Comparison of ENCODE assay signal across 12 cellular contexts in the genomic region with DNA sequence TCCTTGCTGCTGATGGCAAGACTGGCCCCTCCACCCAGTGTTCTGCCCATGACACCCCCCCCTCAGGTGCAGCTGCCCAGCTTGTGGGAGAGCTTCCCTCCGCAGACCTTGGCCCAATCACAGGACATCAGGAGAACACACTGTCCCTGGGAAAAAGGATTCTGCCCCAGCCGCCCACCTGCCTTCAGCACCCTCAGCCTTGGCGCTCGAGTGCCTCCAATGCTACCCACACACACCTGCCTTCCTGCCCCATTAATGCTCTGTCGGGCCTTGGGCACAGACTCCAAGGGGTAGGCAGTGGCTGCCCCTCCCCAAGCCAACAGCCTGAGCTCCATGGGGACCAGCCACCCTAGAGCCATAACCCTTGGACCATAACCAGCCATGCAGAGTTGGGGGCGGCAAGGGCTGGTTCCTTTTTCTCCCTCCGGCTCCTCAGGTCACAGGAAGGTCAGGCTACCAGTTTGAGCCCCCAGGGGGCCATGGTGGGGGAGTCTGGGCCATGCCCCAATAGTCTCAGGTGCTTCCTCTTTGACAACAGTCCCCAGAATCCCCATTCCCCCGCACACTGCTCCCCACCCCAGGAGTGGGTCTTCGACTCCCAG. TPM values are rescaled to one million over a fixed set of nuclear protein-coding genes. Genes with fewer than 3 reads are reported as not detected.
A peak's percentile ranks its signal among the peaks of the same experiment; 100 is the strongest.
DNase-seq lines count a peak whose midpoint lies in the region; ATAC-seq and TF ChIP-seq lines count a peak whose summit lies in the region.
"Had no signal": no experiment of that assay in that cellular context is flagged by ENCODE, and none has a peak within 500 bp of the region (broad histone marks: within the 10 kb centered on the region; RNA-seq: fewer than 3 reads in every experiment).

No MANE protein-coding gene starts in this region.

- no peak overlapping the region for H3K9ac ChIP-seq in Loucy (ENCODE audit: low read depth, low read length, poor library complexity, severe bottlenecking)

- no peaks in the 10 kb centered on the region for H3K27me3 ChIP-seq in Loucy (ENCODE audit: insufficient read depth, low read length, poor library complexity, severe bottlenecking)
- no peaks in the 10 kb centered on the region for H3K27me3 ChIP-seq in suprapubic skin
- no peaks in the 10 kb centered on the region for H3K27me3 ChIP-seq in BE2C

- H3F3A ChIP-seq in Loucy (ENCODE audit: low read depth), result peaks cover 3% of the 10 kb centered on the region; the same call in 1 of the 2 replicates

- ATAC-seq in activated T-cell treated with anti-CD3 and anti-CD28 coated beads, Interleukin-2, amount 50 U/mL, for 72 hours (replicated peaks in 1 of 2), result no peak
- no peak for ATAC-seq in effector memory CD8-positive, alpha-beta T cell (replicated peaks)

- no peak for TF ChIP-seq POLR2A in suprapubic skin (IDR thresholded peaks at IDR 0.05)

- TF ChIP-seq CTCF in Loucy (conservative IDR thresholded peaks at IDR 0.05; ENCODE audit: low read length), result no peak
- TF ChIP-seq CTCF in suprapubic skin (IDR thresholded peaks at IDR 0.05), result no peak
- TF ChIP-seq CTCF in BE2C (IDR thresholded peaks at IDR 0.05; ENCODE audit: low read depth, low read length), result no peak

- peak overlapping the region; percentile 85 to 87 for H3K4me3 Mint-ChIP-seq in activated T-cell treated with anti-CD3 and anti-CD28 coated beads, Interleukin-2, amount 50 U/mL, for 72 hours
- peak overlapping the region; percentile 86 to 87 for H3K4me3 Mint-ChIP-seq in effector memory CD8-positive, alpha-beta T cell
- peak overlapping the region; percentile 80 for H3K4me3 Mint-ChIP-seq in stimulated activated naive CD8-positive, alpha-beta T cell treated with anti-CD3 and anti-CD28 coated beads, Interleukin-15, Interleukin-2, amounts not matched to agents 100 ng/mL and 50 ng/mL, for 24 hours

- no peak overlapping the region for H2AFZ ChIP-seq in Loucy (ENCODE audit: low read length)

- peaks cover 16% of the 10 kb centered on the region; the same call in 1 of the 2 replicates for H3K79me2 ChIP-seq in Loucy (ENCODE audit: insufficient read depth, low read length)

- H3K4me2 ChIP-seq in Loucy (ENCODE audit: low read depth, low read length, poor library complexity, severe bottlenecking), result peak overlapping the region; percentile 99

- H3K9me3 Mint-ChIP-seq in activated T-cell treated with anti-CD3 and anti-CD28 coated beads, Interleukin-2, amount 50 U/mL, for 72 hours, result no peaks in the 10 kb centered on the region
- H3K9me3 Mint-ChIP-seq in effector memory CD8-positive, alpha-beta T cell, result no peaks in the 10 kb centered on the region
- H3K9me3 Mint-ChIP-seq in stimulated activated naive CD8-positive, alpha-beta T cell treated with anti-CD3 and anti-CD28 coated beads, Interleukin-15, Interleukin-2, amounts not matched to agents 100 ng/mL and 50 ng/mL, for 24 hours, result no peaks in the 10 kb centered on the region

- WGBS in suprapubic skin, result 77% methylated on average over 6 of the region's 9 CpGs

- peaks cover 19% of the 10 kb centered on the region for H3K4me1 Mint-ChIP-seq in activated T-cell treated with anti-CD3 and anti-CD28 coated beads, Interleukin-2, amount 50 U/mL, for 72 hours (ENCODE audit: low read depth)
- H3K4me1 Mint-ChIP-seq in effector memory CD8-positive, alpha-beta T cell (ENCODE audit: low read depth in 2 of 2), result peaks cover 13 to 17% of the 10 kb centered on the region in 2 donors
- H3K4me1 Mint-ChIP-seq in stimulated activated naive CD8-positive, alpha-beta T cell treated with anti-CD3 and anti-CD28 coated beads, Interleukin-15, Interleukin-2, amounts not matched to agents 100 ng/mL and 50 ng/mL, for 24 hours (ENCODE audit: low read depth), result peaks cover 34% of the 10 kb centered on the region

- H3K36me3 Mint-ChIP-seq in activated T-cell treated with anti-CD3 and anti-CD28 coated beads, Interleukin-2, amount 50 U/mL, for 72 hours (ENCODE audit: insufficient read depth in 2 of 2), result no peaks in the 10 kb centered on the region
- peaks cover 11% of the 10 kb centered on the region for H3K36me3 Mint-ChIP-seq in effector memory CD8-positive, alpha-beta T cell (ENCODE audit: insufficient read depth)
- no peaks in the 10 kb centered on the region for H3K36me3 Mint-ChIP-seq in stimulated activated naive CD8-positive, alpha-beta T cell treated with anti-CD3 and anti-CD28 coated beads, Interleukin-15, Interleukin-2, amounts not matched to agents 100 ng/mL and 50 ng/mL, for 24 hours (ENCODE audit: low read depth)

- TF ChIP-seq EP300 in suprapubic skin (IDR thresholded peaks at IDR 0.05), result no peak

- no peaks in the 10 kb centered on the region for H4K20me1 ChIP-seq in Loucy (ENCODE audit: insufficient read depth, low read length, poor library complexity, severe bottlenecking)

- H3K9me3 ChIP-seq in Loucy (ENCODE audit: insufficient read depth, low read depth, low read length) (no peaks in the 10 kb centered on the region), suprapubic skin (no peaks in the 10 kb centered on the region), BE2C (no peaks in the 10 kb centered on the region)

- H3K27ac ChIP-seq in suprapubic skin, result no peak overlapping the region

- peaks cover 30% of the 10 kb centered on the region for H3K4me1 ChIP-seq in Loucy (ENCODE audit: insufficient read depth, low read length, poor library complexity, severe bottlenecking)
- peaks cover 22% of the 10 kb centered on the region for H3K4me1 ChIP-seq in suprapubic skin
- peaks cover 2% of the 10 kb centered on the region; the same call in 1 of the 2 replicates for H3K4me1 ChIP-seq in BE2C

- H3K9me2 ChIP-seq in Loucy (replicated peaks; ENCODE audit: low read depth, low read length), result no peaks in the 10 kb centered on the region

- H3K4me3 ChIP-seq in Loucy (ENCODE audit: low read length, poor library complexity, severe bottlenecking) (no peak overlapping the region), suprapubic skin (no peak overlapping the region), BE2C (ENCODE audit: low read depth, low read length) (no peak overlapping the region)

- DNase-seq in activated T-cell treated with anti-CD3 and anti-CD28 coated beads, Interleukin-2, amount 50 U/mL, for 72 hours, result no peak
- DNase-seq in activated T-cell treated with anti-CD3 and anti-CD28 coated beads for 4 hours, result no peak
- DNase-seq in effector memory CD8-positive, alpha-beta T cell, result no peak
- no peak for DNase-seq in suprapubic skin (ENCODE audit: low spot score in 2 of 2)
- DNase-seq in BE2C, result no peak
- no peak for DNase-seq in NOMO-1 treated with DMSO at 0.1 percent for 48 hours (lab: John Stamatoyannopoulos, UW; ENCODE audit: unreplicated experiment)
- DNase-seq: T-helper 9 cell had no signal

- H3K27ac Mint-ChIP-seq in activated T-cell treated with anti-CD3 and anti-CD28 coated beads, Interleukin-2, amount 50 U/mL, for 72 hours, result no peak overlapping the region
- peak overlapping the region in 1 of 2 donors; percentile 77 for H3K27ac Mint-ChIP-seq in effector memory CD8-positive, alpha-beta T cell
- peak overlapping the region; percentile 59 for H3K27ac Mint-ChIP-seq in stimulated activated naive CD8-positive, alpha-beta T cell treated with anti-CD3 and anti-CD28 coated beads, Interleukin-15, Interleukin-2, amounts not matched to agents 100 ng/mL and 50 ng/mL, for 24 hours

- no peaks in the 10 kb centered on the region for H3K27me3 Mint-ChIP-seq in activated T-cell treated with anti-CD3 and anti-CD28 coated beads, Interleukin-2, amount 50 U/mL, for 72 hours (ENCODE audit: low read depth)
- H3K27me3 Mint-ChIP-seq in effector memory CD8-positive, alpha-beta T cell, result no peaks in the 10 kb centered on the region
- no peaks in the 10 kb centered on the region for H3K27me3 Mint-ChIP-seq in stimulated activated naive CD8-positive, alpha-beta T cell treated with anti-CD3 and anti-CD28 coated beads, Interleukin-15, Interleukin-2, amounts not matched to agents 100 ng/mL and 50 ng/mL, for 24 hours

- H3K36me3 ChIP-seq in Loucy (ENCODE audit: insufficient read depth, low read length) (no peaks in the 10 kb centered on the region), suprapubic skin (no peaks in the 10 kb centered on the region), BE2C (no peaks in the 10 kb centered on the region)

RNA-seq across cellular contexts. Expression of gene ZNF70, which starts 1.3 kb away (rescaled TPM):
- 1 to 10 TPM; 1.6 to 1.8 TPM for total RNA-seq in activated T-cell treated with anti-CD3 and anti-CD28 coated beads, Interleukin-2, amount 50 U/mL, for 72 hours
- total RNA-seq in suprapubic skin, result 1 to 10 TPM; 1.7 to 5.1 (median 3.1) TPM
- polyA plus RNA-seq in BE2C (2012; ENCODE audit: insufficient read depth, insufficient read length, low read depth), result 3.0 TPM

RNA-seq across cellular contexts. Expression of gene VPREB3, which starts 2.0 kb away (rescaled TPM):
- total RNA-seq in activated T-cell treated with anti-CD3 and anti-CD28 coated beads, Interleukin-2, amount 50 U/mL, for 72 hours, result 1 to 10 TPM in 1 of 2 donors, under 1 TPM in 1; 0.90 to 1.7 TPM
- total RNA-seq in suprapubic skin, result not detected
- 1.8 TPM for polyA plus RNA-seq in BE2C (2012; ENCODE audit: insufficient read depth, insufficient read length, low read depth)
- total RNA-seq: bronchial epithelial cell, sciatic nerve, temporal lobe had no signal

RNA-seq across cellular contexts. Expression of gene C22orf15, which starts 10.6 kb away (rescaled TPM):
- 1 to 10 TPM in 1 of 2 donors, under 1 TPM in 1; 0.72 to 1.5 TPM for total RNA-seq in activated T-cell treated with anti-CD3 and anti-CD28 coated beads, Interleukin-2, amount 50 U/mL, for 72 hours
- not detected for total RNA-seq in suprapubic skin
- 1.1 TPM for polyA plus RNA-seq in BE2C (2012; ENCODE audit: insufficient read depth, insufficient read length, low read depth)
- total RNA-seq: bronchial epithelial cell had no signal

RNA-seq across cellular contexts. Expression of gene CHCHD10, which starts 15.6 kb away (rescaled TPM):
- total RNA-seq in activated T-cell treated with anti-CD3 and anti-CD28 coated beads, Interleukin-2, amount 50 U/mL, for 72 hours, result 10 to 100 TPM; 54.4 to 62.5 TPM
- 10 to 100 TPM; 26.7 to 46.4 (median 32.2) TPM for total RNA-seq in suprapubic skin
- 349 TPM for polyA plus RNA-seq in BE2C (2012; ENCODE audit: insufficient read depth, insufficient read length, low read depth)

RNA-seq across cellular contexts. Expression of gene MMP11, which starts 20.5 kb away (rescaled TPM):
- under 1 TPM; 0.46 to 0.56 TPM for total RNA-seq in activated T-cell treated with anti-CD3 and anti-CD28 coated beads, Interleukin-2, amount 50 U/mL, for 72 hours
- 1 to 10 TPM in 2 of 4 donors, under 1 TPM in 1, not detected in 1; 0.60 to 3.9 (median 2.1) TPM for total RNA-seq in suprapubic skin
- 9.5 TPM for polyA plus RNA-seq in BE2C (2012; ENCODE audit: insufficient read depth, insufficient read length, low read depth)
